1 cellular context compared by ENCODE assay signal in the genomic region with DNA sequence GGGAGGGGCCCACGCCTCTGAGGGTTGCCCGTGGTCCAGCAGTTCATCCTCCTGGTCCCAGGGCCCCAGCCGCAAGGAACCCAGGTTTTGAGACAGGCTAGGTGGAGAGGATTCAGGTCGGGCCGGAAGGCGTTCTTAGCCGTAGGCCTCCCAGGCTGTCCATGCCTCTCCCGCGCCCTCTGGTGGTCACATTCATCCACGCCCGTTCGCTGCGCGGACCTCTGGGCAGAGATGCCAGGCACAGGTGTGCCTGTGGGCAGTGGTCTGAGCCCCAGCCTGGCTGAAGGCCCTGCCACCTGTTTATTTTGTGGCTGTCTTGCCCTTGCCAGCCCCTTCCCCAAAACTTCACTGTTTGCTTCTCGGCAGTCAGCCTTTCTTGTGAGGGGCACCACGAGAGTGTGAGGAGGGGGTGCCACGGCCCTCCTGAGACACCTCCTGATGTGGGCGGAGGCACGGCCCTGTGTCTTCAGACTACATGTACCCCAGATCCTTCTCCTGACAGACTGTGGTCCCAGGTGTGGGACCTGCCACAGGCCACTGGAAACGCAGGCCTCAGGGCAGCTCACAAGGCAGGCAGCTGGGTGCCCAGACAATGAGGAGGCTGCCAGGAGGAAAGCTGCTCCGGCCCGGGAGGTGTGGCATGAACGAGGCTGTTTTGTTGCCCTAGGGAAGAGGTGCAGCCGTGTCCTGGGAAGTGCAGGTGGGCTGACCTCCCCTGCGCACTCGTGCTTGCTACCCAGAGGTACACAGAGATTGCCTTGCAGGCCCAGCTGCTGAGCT.
A peak's percentile ranks its signal among the peaks of the same experiment; 100 is the strongest.
TF ChIP-seq lines count a peak whose summit lies in the region.

No MANE protein-coding gene starts in this region.

TF ChIP-seq in GM12878, 131 proteins besides CTCF, POLR2A, EP300 and RAD21 (continued from another document):
- TF ChIP-seq ZBTB40 (IDR thresholded peaks at IDR 0.05; ENCODE audit: borderline replicate concordance): no peak
- TF ChIP-seq SMARCA5 (IDR thresholded peaks at IDR 0.05): peak; percentile 68; the same call in 1 of the 2 replicates
- TF ChIP-seq ASH2L (IDR thresholded peaks at IDR 0.05; ENCODE audit: borderline replicate concordance, low read depth): no peak
- no peak for TF ChIP-seq IKZF2 (IDR thresholded peaks at IDR 0.05)
- 0 out of 2 replicates have a peak, but pooled peaks have one; percentile 54 for TF ChIP-seq RB1 (IDR thresholded peaks at IDR 0.05; ENCODE audit: borderline replicate concordance)
- peak; percentile 12; the same call in 1 of the 2 replicates for TF ChIP-seq RUNX3 (IDR thresholded peaks at IDR 0.05; ENCODE audit: low read length)
- peak; percentile 59; the same call in 1 of the 2 replicates for TF ChIP-seq LARP7 (IDR thresholded peaks at IDR 0.05)
- TF ChIP-seq BCLAF1 (IDR thresholded peaks at IDR 0.05): no peak
- 0 out of 2 replicates have a peak, but pooled peaks have one; percentile 29 for TF ChIP-seq GATAD2B (conservative IDR thresholded peaks at IDR 0.05; ENCODE audit: low read depth)
- TF ChIP-seq RELB (IDR thresholded peaks at IDR 0.05; ENCODE audit: low read depth): no peak
- peak; percentile 77 for TF ChIP-seq YY1 (IDR thresholded peaks at IDR 0.05; ENCODE audit: low read depth, low read length)
- TF ChIP-seq MYC (IDR thresholded peaks at IDR 0.05; ENCODE audit: insufficient read depth, insufficient read length, insufficient replicate concordance, low read length, severe bottlenecking): no peak
- TF ChIP-seq TCF12 (IDR thresholded peaks at IDR 0.05; ENCODE audit: low read depth, low read length): 0 out of 2 replicates have a peak, but pooled peaks have one; percentile 49
- TF ChIP-seq, protein P1, sequence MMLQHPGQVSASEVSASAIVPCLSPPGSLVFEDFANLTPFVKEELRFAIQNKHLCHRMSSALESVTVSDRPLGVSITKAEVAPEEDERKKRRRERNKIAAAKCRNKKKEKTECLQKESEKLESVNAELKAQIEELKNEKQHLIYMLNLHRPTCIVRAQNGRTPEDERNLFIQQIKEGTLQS (IDR thresholded peaks at IDR 0.05; ENCODE audit: borderline replicate concordance, extremely low read depth, low read depth, low read length): no peak
- TF ChIP-seq TCF3 (IDR thresholded peaks at IDR 0.05; ENCODE audit: borderline replicate concordance, insufficient read depth, low read depth, low read length): 0 out of 2 replicates have a peak, but pooled peaks have one; percentile 21
- TF ChIP-seq TAF1 (IDR thresholded peaks at IDR 0.05; ENCODE audit: borderline replicate concordance, low read depth, low read length): no peak
- TF ChIP-seq ZNF207 (IDR thresholded peaks at IDR 0.05; ENCODE audit: borderline replicate concordance): no peak
- TF ChIP-seq PAX5 (IDR thresholded peaks at IDR 0.05; ENCODE audit: borderline replicate concordance, low read depth, low read length): 0 out of 2 replicates have a peak, but pooled peaks have one; percentile 26
- peak; percentile 25 for TF ChIP-seq SP1 (IDR thresholded peaks at IDR 0.05; ENCODE audit: low read depth, low read length)
- TF ChIP-seq POU2F2 (IDR thresholded peaks at IDR 0.05; ENCODE audit: borderline replicate concordance, low read depth, low read length): no peak
- no peak for TF ChIP-seq CREM (IDR thresholded peaks at IDR 0.05; ENCODE audit: low read depth)
- 0 out of 2 replicates have a peak, but pooled peaks have one; percentile 20 for TF ChIP-seq IKZF1 (conservative IDR thresholded peaks at IDR 0.05)
- peak in 1 of 2 experiments; percentile 12; a peak in 1 of 4 replicates for TF ChIP-seq BHLHE40 (IDR thresholded peaks at IDR 0.05; ENCODE audit: borderline replicate concordance in 1 of 2, low read depth in 2 of 2, low read length in 1 of 2)
- no peak for TF ChIP-seq KAT2A (conservative IDR thresholded peaks at IDR 0.05; ENCODE audit: control insufficient read depth, low read depth, low read length)
- no peak for TF ChIP-seq CBX5 (IDR thresholded peaks at IDR 0.05; ENCODE audit: low read depth)
TF ChIP-seq in GM12878: peak in this region for 14.
